ENCODE assay signal across 10 cellular contexts in genomic region chr21:29939859-29940245, GRCh38. TPM values are rescaled to one million over a fixed set of nuclear protein-coding genes. Genes with fewer than 3 reads are reported as not detected.
DNase-seq lines count a peak whose midpoint lies in the region; ATAC-seq and TF ChIP-seq lines count a peak whose summit lies in the region.
"Had no signal": no experiment of that assay in that cellular context is flagged by ENCODE, and none has a peak within 500 bp of the region (broad histone marks: within the 10 kb centered on the region; RNA-seq: fewer than 3 reads in every experiment).

TSS of gene GRIK1 (minus strand) at chr21:29939996.

- no peaks in the 10 kb centered on the region for H3K79me2 ChIP-seq in mesendoderm (ENCODE audit: control insufficient read depth, insufficient read depth, low read length)

- H2AK5ac ChIP-seq in mesendoderm (ENCODE audit: low read length) = no peak within 1 kb of the TSS

- no peak for ATAC-seq in HG03442 (IDR thresholded peaks at IDR 0.05; ENCODE audit: unreplicated experiment)
- ATAC-seq in HG03045 (IDR thresholded peaks at IDR 0.05; ENCODE audit: unreplicated experiment) = no peak

- H2BK5ac ChIP-seq in mesendoderm (ENCODE audit: low read length) = no peak within 1 kb of the TSS

- H3K79me1 ChIP-seq in mesendoderm (ENCODE audit: low read length) = no peaks in the 10 kb centered on the region

- in situ Hi-C loops in KBM-7 (cut with MboI; ENCODE audit: low pct_unique_long_range_greater_than_20kb, low sequenced_read_pairs) = no loop called here

- DNase-seq in AG04449 (ENCODE audit: low read depth, low spot score) = no peak
- peak; percentile 26 for DNase-seq in KBM-7
- no peak for DNase-seq in coronary artery (ENCODE audit: low spot score)
- peak; percentile 23 for DNase-seq in mesendoderm
- DNase-seq in NCI-H1092 (lab: John Stamatoyannopoulos, UW) = no peak
- DNase-seq in DMS 273 (lab: John Stamatoyannopoulos, UW; ENCODE audit: unreplicated experiment) = no peak
- DNase-seq: stimulated activated naive CD4-positive, alpha-beta T cell treated with Interleukin-2 at 50 U/mL for 16 hours had no signal

- H2BK120ac ChIP-seq in mesendoderm (ENCODE audit: low read depth, low read length) = no peak within 1 kb of the TSS

- H3K4me1 ChIP-seq in mesendoderm (ENCODE audit: control insufficient read depth, low read depth, low read length) = no peaks in the 10 kb centered on the region

- no peak within 1 kb of the TSS for H3K56ac ChIP-seq in mesendoderm (ENCODE audit: low read length)

- H2BK15ac ChIP-seq in mesendoderm (replicated peaks; ENCODE audit: low read depth) = no peak within 1 kb of the TSS

- no CpG with 5 or more reads among the region's 18 CpGs for WGBS in mesendoderm (ENCODE audit: extremely low coverage, insufficient coverage, low lambda C conversion rate)

- H3K4ac ChIP-seq in mesendoderm (ENCODE audit: low read depth, low read length) = no peak within 1 kb of the TSS

- POLR2A ChIA-PET in AG04449 (lab: Yijun Ruan, JAX) = no interaction called here

- H3K36me3 ChIP-seq in mesendoderm (ENCODE audit: control insufficient read depth, insufficient read depth, low read length) = no peaks in the 10 kb centered on the region

- H3K27me3 ChIP-seq in mesendoderm (ENCODE audit: insufficient read depth, low read length, poor library complexity) = peaks cover 21% of the 10 kb centered on the region

- H3K4me3 ChIP-seq in AG04449 (ENCODE audit: low read depth, low read length) = peak within 1 kb of the TSS; percentile 48
- H3K4me3 ChIP-seq in coronary artery = peak within 1 kb of the TSS; percentile 58
- H3K4me3 ChIP-seq in mesendoderm (ENCODE audit: low read length) = peak within 1 kb of the TSS; percentile 20

- H3K18ac ChIP-seq in mesendoderm (ENCODE audit: low read length) = no peak within 1 kb of the TSS

- CTCF ChIA-PET in AG04449 (lab: Yijun Ruan, JAX) = no interaction called here

- H3K9ac ChIP-seq in mesendoderm (ENCODE audit: low read length) = peak within 1 kb of the TSS; percentile 1

- TF ChIP-seq CTCF in AG04449 (IDR thresholded peaks at IDR 0.05; ENCODE audit: insufficient read depth, low read length, missing control alignments) (no peak), coronary artery (IDR thresholded peaks at IDR 0.05) (no peak)

- no peak within 1 kb of the TSS for H4K5ac ChIP-seq in mesendoderm (ENCODE audit: low read length)

- peak within 1 kb of the TSS; percentile 96 for H3K4me2 ChIP-seq in mesendoderm (ENCODE audit: low read length)

- no peak within 1 kb of the TSS for H4K8ac ChIP-seq in mesendoderm (ENCODE audit: low read depth, low read length)

- H3K27ac ChIP-seq in coronary artery = no peak within 1 kb of the TSS
- no peak within 1 kb of the TSS for H3K27ac ChIP-seq in mesendoderm (ENCODE audit: low read depth, low read length)

- H3K23ac ChIP-seq in mesendoderm (ENCODE audit: low read length) = peak within 1 kb of the TSS; percentile 31

RNA-seq across cellular contexts. Expression of gene GRIK1, which starts in this region (rescaled TPM):
- not detected for polyA plus RNA-seq in mesendoderm (2013, experiment 1 of 2)
- polyA plus RNA-seq in mesendoderm (2013, experiment 2 of 2) = not detected
- polyA plus RNA-seq: endothelial cell of umbilical vein had no signal

Comparison
In these comparisons a context has a peak if more than half of its experiments do, and no peak if none do; other contexts are left out.
1. DNase-seq: peak in KBM-7 (single experiment) and mesendoderm (single experiment); none in AG04449 (single experiment), coronary artery (single experiment), NCI-H1092 (single experiment) and DMS 273 (single experiment).
2. Peak in every context shown above with its lines, with median percentiles within 50 percentile points of each other: H3K4me3 ChIP-seq.